1 cellular context compared by ENCODE assay signal in genomic region chr11:62839050-62840015, GRCh38.
TF ChIP-seq lines count a peak whose summit lies in the region.

Gene WDR74, minus strand, starts transcription at chr11:62839590. Its CDS starts 20 bp downstream, at chr11:62839570.

TF ChIP-seq in HepG2, 621 proteins besides CTCF, POLR2A, EP300 and RAD21 (continued from another document and continues in another):
- TF ChIP-seq PAXIP1 (CRISPR knock-in tag; conservative IDR thresholded peaks at IDR 0.05) (peak; percentile 44), TFAP4 (IDR thresholded peaks at IDR 0.05; ENCODE audit: borderline replicate concordance, low read depth) (peak; percentile 41; the same call in 1 of the 2 replicates), AKAP8 (CRISPR knock-in tag; IDR thresholded peaks at IDR 0.05) (peak; percentile 31; the same call in 1 of the 2 replicates), ZEB1 (IDR thresholded peaks at IDR 0.05; ENCODE audit: insufficient replicate concordance, low read depth) (peak; percentile 59), ATRX (CRISPR knock-in tag; IDR thresholded peaks at IDR 0.05; ENCODE audit: borderline replicate concordance) (no peak), NR2F1 (CRISPR knock-in tag; IDR thresholded peaks at IDR 0.05) (no peak), SMAD1 (CRISPR knock-in tag; IDR thresholded peaks at IDR 0.05; ENCODE audit: borderline replicate concordance, low read depth) (peak; percentile 28; the same call in 1 of the 2 replicates), ZNF331 (CRISPR knock-in tag; IDR thresholded peaks at IDR 0.05) (peak; percentile 85), HES4 (CRISPR knock-in tag; IDR thresholded peaks at IDR 0.05; ENCODE audit: borderline replicate concordance) (0 out of 2 replicates have a peak, but pooled peaks have one; percentile 68), TBX3 (IDR thresholded peaks at IDR 0.05; ENCODE audit: borderline replicate concordance) (no peak), ZNF792 (CRISPR knock-in tag; IDR thresholded peaks at IDR 0.05) (no peak), PAWR (CRISPR knock-in tag; IDR thresholded peaks at IDR 0.05; ENCODE audit: borderline replicate concordance) (no peak), CENPT (CRISPR knock-in tag; IDR thresholded peaks at IDR 0.05; ENCODE audit: low read depth) (no peak), CEBPG (CRISPR knock-in tag; IDR thresholded peaks at IDR 0.05) (peak; percentile 46; the same call in 1 of the 2 replicates), CREB3 (CRISPR knock-in tag; IDR thresholded peaks at IDR 0.05) (no peak), KAT8 (CRISPR knock-in tag; IDR thresholded peaks at IDR 0.05) (peak; percentile 98), MAZ (IDR thresholded peaks at IDR 0.05; ENCODE audit: borderline replicate concordance, low read depth, low read length) (peak; percentile 45; the same call in 1 of the 2 replicates), MAZ (CRISPR knock-in tag; IDR thresholded peaks at IDR 0.05; ENCODE audit: low read depth) (peak; percentile 78), PTBP1 (IDR thresholded peaks at IDR 0.05; ENCODE audit: low read depth, low read length, poor library complexity, severe bottlenecking) (no peak), HNRNPUL1 (IDR thresholded peaks at IDR 0.05; ENCODE audit: low read depth, low read length) (no peak), TBP (CRISPR knock-in tag; IDR thresholded peaks at IDR 0.05) (no peak), FOXK2 (IDR thresholded peaks at IDR 0.05) (peak; percentile 96), ZNF580 (CRISPR knock-in tag; IDR thresholded peaks at IDR 0.05; ENCODE audit: borderline replicate concordance, low read depth) (peak; percentile 97), CREB1 (IDR thresholded peaks at IDR 0.05) (peak; percentile 98), CREB1 (CRISPR knock-in tag; IDR thresholded peaks at IDR 0.05) (peak; percentile 100), HNRNPLL (IDR thresholded peaks at IDR 0.05; ENCODE audit: low read depth, low read length, poor library complexity, severe bottlenecking) (peak; percentile 94), NFRKB (IDR thresholded peaks at IDR 0.05) (peak; percentile 62), ATF4 (CRISPR knock-in tag; IDR thresholded peaks at IDR 0.05) (no peak; a peak in 1 of 4 replicates), KLF12 (CRISPR knock-in tag; IDR thresholded peaks at IDR 0.05; ENCODE audit: borderline replicate concordance) (no peak), RAD51 (IDR thresholded peaks at IDR 0.05; ENCODE audit: borderline replicate concordance) (no peak), IKZF4 (CRISPR knock-in tag; IDR thresholded peaks at IDR 0.05; ENCODE audit: borderline replicate concordance, low read depth, not compliant biosample characterization) (no peak), CBX1 (IDR thresholded peaks at IDR 0.05; ENCODE audit: low read depth) (peak; percentile 66), EHMT2 (IDR thresholded peaks at IDR 0.05; ENCODE audit: borderline replicate concordance, low read depth, low read length) (no peak), ZSCAN21 (CRISPR knock-in tag; IDR thresholded peaks at IDR 0.05; ENCODE audit: borderline replicate concordance) (no peak; the same call in 1 of the 2 replicates)
- TF ChIP-seq, protein P1, sequence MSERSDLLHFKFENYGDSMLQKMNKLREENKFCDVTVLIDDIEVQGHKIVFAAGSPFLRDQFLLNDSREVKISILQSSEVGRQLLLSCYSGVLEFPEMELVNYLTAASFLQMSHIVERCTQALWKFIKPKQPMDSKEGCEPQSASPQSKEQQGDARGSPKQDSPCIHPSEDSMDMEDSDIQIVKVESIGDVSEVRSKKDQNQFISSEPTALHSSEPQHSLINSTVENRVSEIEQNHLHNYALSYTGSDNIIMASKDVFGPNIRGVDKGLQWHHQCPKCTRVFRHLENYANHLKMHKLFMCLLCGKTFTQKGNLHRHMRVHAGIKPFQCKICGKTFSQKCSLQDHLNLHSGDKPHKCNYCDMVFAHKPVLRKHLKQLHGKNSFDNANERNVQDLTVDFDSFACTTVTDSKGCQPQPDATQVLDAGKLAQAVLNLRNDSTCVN (CRISPR knock-in tag; IDR thresholded peaks at IDR 0.05; ENCODE audit: borderline replicate concordance) = peak; percentile 82
- TF ChIP-seq, protein P2, sequence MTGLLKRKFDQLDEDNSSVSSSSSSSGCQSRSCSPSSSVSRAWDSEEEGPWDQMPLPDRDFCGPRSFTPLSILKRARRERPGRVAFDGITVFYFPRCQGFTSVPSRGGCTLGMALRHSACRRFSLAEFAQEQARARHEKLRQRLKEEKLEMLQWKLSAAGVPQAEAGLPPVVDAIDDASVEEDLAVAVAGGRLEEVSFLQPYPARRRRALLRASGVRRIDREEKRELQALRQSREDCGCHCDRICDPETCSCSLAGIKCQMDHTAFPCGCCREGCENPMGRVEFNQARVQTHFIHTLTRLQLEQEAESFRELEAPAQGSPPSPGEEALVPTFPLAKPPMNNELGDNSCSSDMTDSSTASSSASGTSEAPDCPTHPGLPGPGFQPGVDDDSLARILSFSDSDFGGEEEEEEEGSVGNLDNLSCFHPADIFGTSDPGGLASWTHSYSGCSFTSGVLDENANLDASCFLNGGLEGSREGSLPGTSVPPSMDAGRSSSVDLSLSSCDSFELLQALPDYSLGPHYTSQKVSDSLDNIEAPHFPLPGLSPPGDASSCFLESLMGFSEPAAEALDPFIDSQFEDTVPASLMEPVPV (CRISPR knock-in tag; IDR thresholded peaks at IDR 0.05) = no peak; the same call in 1 of the 2 replicates
- TF ChIP-seq, protein P3, sequence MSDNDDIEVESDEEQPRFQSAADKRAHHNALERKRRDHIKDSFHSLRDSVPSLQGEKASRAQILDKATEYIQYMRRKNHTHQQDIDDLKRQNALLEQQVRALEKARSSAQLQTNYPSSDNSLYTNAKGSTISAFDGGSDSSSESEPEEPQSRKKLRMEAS (IDR thresholded peaks at IDR 0.05) = peak; percentile 99
- TF ChIP-seq, protein P4, sequence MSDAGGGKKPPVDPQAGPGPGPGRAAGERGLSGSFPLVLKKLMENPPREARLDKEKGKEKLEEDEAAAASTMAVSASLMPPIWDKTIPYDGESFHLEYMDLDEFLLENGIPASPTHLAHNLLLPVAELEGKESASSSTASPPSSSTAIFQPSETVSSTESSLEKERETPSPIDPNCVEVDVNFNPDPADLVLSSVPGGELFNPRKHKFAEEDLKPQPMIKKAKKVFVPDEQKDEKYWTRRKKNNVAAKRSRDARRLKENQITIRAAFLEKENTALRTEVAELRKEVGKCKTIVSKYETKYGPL (CRISPR knock-in tag; IDR thresholded peaks at IDR 0.05) = no peak
- TF ChIP-seq, protein P5, sequence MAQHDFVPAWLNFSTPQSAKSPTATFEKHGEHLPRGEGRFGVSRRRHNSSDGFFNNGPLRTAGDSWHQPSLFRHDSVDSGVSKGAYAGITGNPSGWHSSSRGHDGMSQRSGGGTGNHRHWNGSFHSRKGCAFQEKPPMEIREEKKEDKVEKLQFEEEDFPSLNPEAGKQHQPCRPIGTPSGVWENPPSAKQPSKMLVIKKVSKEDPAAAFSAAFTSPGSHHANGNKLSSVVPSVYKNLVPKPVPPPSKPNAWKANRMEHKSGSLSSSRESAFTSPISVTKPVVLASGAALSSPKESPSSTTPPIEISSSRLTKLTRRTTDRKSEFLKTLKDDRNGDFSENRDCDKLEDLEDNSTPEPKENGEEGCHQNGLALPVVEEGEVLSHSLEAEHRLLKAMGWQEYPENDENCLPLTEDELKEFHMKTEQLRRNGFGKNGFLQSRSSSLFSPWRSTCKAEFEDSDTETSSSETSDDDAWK (CRISPR knock-in tag; IDR thresholded peaks at IDR 0.05) = no peak
- TF ChIP-seq, protein P6, sequence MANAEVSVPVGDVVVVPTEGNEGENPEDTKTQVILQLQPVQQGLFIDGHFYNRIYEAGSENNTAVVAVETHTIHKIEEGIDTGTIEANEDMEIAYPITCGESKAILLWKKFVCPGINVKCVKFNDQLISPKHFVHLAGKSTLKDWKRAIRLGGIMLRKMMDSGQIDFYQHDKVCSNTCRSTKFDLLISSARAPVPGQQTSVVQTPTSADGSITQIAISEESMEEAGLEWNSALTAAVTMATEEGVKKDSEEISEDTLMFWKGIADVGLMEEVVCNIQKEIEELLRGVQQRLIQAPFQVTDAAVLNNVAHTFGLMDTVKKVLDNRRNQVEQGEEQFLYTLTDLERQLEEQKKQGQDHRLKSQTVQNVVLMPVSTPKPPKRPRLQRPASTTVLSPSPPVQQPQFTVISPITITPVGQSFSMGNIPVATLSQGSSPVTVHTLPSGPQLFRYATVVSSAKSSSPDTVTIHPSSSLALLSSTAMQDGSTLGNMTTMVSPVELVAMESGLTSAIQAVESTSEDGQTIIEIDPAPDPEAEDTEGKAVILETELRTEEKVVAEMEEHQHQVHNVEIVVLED (CRISPR knock-in tag; IDR thresholded peaks at IDR 0.05; ENCODE audit: borderline replicate concordance) = peak; percentile 82
- TF ChIP-seq, protein P7, sequence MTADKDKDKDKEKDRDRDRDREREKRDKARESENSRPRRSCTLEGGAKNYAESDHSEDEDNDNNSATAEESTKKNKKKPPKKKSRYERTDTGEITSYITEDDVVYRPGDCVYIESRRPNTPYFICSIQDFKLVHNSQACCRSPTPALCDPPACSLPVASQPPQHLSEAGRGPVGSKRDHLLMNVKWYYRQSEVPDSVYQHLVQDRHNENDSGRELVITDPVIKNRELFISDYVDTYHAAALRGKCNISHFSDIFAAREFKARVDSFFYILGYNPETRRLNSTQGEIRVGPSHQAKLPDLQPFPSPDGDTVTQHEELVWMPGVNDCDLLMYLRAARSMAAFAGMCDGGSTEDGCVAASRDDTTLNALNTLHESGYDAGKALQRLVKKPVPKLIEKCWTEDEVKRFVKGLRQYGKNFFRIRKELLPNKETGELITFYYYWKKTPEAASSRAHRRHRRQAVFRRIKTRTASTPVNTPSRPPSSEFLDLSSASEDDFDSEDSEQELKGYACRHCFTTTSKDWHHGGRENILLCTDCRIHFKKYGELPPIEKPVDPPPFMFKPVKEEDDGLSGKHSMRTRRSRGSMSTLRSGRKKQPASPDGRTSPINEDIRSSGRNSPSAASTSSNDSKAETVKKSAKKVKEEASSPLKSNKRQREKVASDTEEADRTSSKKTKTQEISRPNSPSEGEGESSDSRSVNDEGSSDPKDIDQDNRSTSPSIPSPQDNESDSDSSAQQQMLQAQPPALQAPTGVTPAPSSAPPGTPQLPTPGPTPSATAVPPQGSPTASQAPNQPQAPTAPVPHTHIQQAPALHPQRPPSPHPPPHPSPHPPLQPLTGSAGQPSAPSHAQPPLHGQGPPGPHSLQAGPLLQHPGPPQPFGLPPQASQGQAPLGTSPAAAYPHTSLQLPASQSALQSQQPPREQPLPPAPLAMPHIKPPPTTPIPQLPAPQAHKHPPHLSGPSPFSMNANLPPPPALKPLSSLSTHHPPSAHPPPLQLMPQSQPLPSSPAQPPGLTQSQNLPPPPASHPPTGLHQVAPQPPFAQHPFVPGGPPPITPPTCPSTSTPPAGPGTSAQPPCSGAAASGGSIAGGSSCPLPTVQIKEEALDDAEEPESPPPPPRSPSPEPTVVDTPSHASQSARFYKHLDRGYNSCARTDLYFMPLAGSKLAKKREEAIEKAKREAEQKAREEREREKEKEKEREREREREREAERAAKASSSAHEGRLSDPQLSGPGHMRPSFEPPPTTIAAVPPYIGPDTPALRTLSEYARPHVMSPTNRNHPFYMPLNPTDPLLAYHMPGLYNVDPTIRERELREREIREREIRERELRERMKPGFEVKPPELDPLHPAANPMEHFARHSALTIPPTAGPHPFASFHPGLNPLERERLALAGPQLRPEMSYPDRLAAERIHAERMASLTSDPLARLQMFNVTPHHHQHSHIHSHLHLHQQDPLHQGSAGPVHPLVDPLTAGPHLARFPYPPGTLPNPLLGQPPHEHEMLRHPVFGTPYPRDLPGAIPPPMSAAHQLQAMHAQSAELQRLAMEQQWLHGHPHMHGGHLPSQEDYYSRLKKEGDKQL (CRISPR knock-in tag; IDR thresholded peaks at IDR 0.05; ENCODE audit: low read depth) = no peak
